8 cellular contexts compared by ENCODE assay signal in genomic region chr12:68331869-68332725, GRCh38. TPM values are rescaled to one million over a fixed set of nuclear protein-coding genes. Genes with fewer than 3 reads are reported as not detected.
DNase-seq lines count a peak whose midpoint lies in the region; TF ChIP-seq lines count a peak whose summit lies in the region.

Gene MDM1, minus strand, starts transcription at chr12:68332362. Its CDS starts 117 bp downstream, at chr12:68332245.

- TF ChIP-seq EP300 in suprapubic skin (IDR thresholded peaks at IDR 0.05): no peak

- DNase-seq in GM04503 (ENCODE audit: low read depth): peak; percentile 94
- DNase-seq in HFFc6: peak; percentile 98
- DNase-seq in NB4 (ENCODE audit: low read depth): peak; percentile 99
- DNase-seq in SK-N-MC (ENCODE audit: low read depth, low spot score): peak; percentile 93
- DNase-seq in activated naive CD4-positive, alpha-beta T cell treated with anti-CD3 and anti-CD28 coated beads, Interleukin-2, amount 10 ng/mL, durations not matched to agents 7 days and 5 days: peak; percentile 97
- peak; percentile 99 for DNase-seq in globus pallidus (ENCODE audit: low spot score)
- peak; percentile 86 to 99 (median 96) for DNase-seq in nucleus accumbens (lab: John Stamatoyannopoulos, UW)
- peak; percentile 98 to 99 for DNase-seq in suprapubic skin (ENCODE audit: low spot score in 2 of 2)

- WGBS in suprapubic skin: under 1% methylated on average over 31 of the region's 59 CpGs

- peak within 1 kb of the TSS; percentile 90 for H3K4me3 Mint-ChIP-seq in HFFc6
- peak within 1 kb of the TSS; percentile 82 for H3K4me3 Mint-ChIP-seq in activated naive CD4-positive, alpha-beta T cell treated with anti-CD3 and anti-CD28 coated beads, Interleukin-2, amount 10 ng/mL, durations not matched to agents 7 days and 5 days

- no peaks in the 10 kb centered on the region for H3K9me3 ChIP-seq in SK-N-MC (ENCODE audit: low read depth, low read length)
- H3K9me3 ChIP-seq in suprapubic skin: no peaks in the 10 kb centered on the region

- H3K4me1 ChIP-seq in suprapubic skin: peaks cover 24% of the 10 kb centered on the region

- no peaks in the 10 kb centered on the region for H3K9me3 Mint-ChIP-seq in HFFc6
- no peaks in the 10 kb centered on the region for H3K9me3 Mint-ChIP-seq in activated naive CD4-positive, alpha-beta T cell treated with anti-CD3 and anti-CD28 coated beads, Interleukin-2, amount 10 ng/mL, durations not matched to agents 7 days and 5 days

- 0 out of 2 replicates have a peak, but pooled peaks cover 3% of the 10 kb centered on the region for H3K36me3 ChIP-seq in SK-N-MC (ENCODE audit: insufficient read depth, low read length)
- peaks cover 2% of the 10 kb centered on the region for H3K36me3 ChIP-seq in suprapubic skin

- CTCF ChIA-PET in activated naive CD4-positive, alpha-beta T cell treated with anti-CD3 and anti-CD28 coated beads, Interleukin-2, amount 10 ng/mL, durations not matched to agents 7 days and 5 days (lab: Charles Lee): interaction anchor here (0.8 to 1.6 kb wide), 7 partner anchors 9 to 292 kb away, joined by 3 to 5 read pairs (median 3); no protein-coding TSS in a partner anchor

- H3K27ac ChIP-seq in SK-N-MC: no peak within 1 kb of the TSS
- peak within 1 kb of the TSS; percentile 63 for H3K27ac ChIP-seq in suprapubic skin

- no peak for TF ChIP-seq CTCF in HFFc6 (IDR thresholded peaks at IDR 0.05)
- no peak for TF ChIP-seq CTCF in NB4 (IDR thresholded peaks at IDR 0.05; ENCODE audit: low read depth, low read length)
- no peak for TF ChIP-seq CTCF in suprapubic skin (IDR thresholded peaks at IDR 0.05)

- no peaks in the 10 kb centered on the region for H3K27me3 ChIP-seq in suprapubic skin

- H3K4me1 Mint-ChIP-seq in HFFc6 (ENCODE audit: low read depth): peaks cover 30% of the 10 kb centered on the region
- H3K4me1 Mint-ChIP-seq in activated naive CD4-positive, alpha-beta T cell treated with anti-CD3 and anti-CD28 coated beads, Interleukin-2, amount 10 ng/mL, durations not matched to agents 7 days and 5 days: peaks cover 46% of the 10 kb centered on the region

- no peaks in the 10 kb centered on the region for H3K36me3 Mint-ChIP-seq in HFFc6 (ENCODE audit: low read depth)
- peaks cover 10% of the 10 kb centered on the region for H3K36me3 Mint-ChIP-seq in activated naive CD4-positive, alpha-beta T cell treated with anti-CD3 and anti-CD28 coated beads, Interleukin-2, amount 10 ng/mL, durations not matched to agents 7 days and 5 days

- peak within 1 kb of the TSS; percentile 94 for H3K4me3 ChIP-seq in NB4 (ENCODE audit: low read depth, low read length)
- H3K4me3 ChIP-seq in SK-N-MC: peak within 1 kb of the TSS; percentile 80
- H3K4me3 ChIP-seq in suprapubic skin: peak within 1 kb of the TSS; percentile 80

- TF ChIP-seq POLR2A in NB4 (IDR thresholded peaks at IDR 0.05; ENCODE audit: extremely low read depth, insufficient read length) (no peak), suprapubic skin (IDR thresholded peaks at IDR 0.05) (no peak)

- H3K27me3 Mint-ChIP-seq in HFFc6 (ENCODE audit: insufficient read depth): peaks cover 3% of the 10 kb centered on the region
- peaks cover 6% of the 10 kb centered on the region for H3K27me3 Mint-ChIP-seq in activated naive CD4-positive, alpha-beta T cell treated with anti-CD3 and anti-CD28 coated beads, Interleukin-2, amount 10 ng/mL, durations not matched to agents 7 days and 5 days

- peak within 1 kb of the TSS; percentile 57 for H3K27ac Mint-ChIP-seq in HFFc6
- peak within 1 kb of the TSS; percentile 82 for H3K27ac Mint-ChIP-seq in activated naive CD4-positive, alpha-beta T cell treated with anti-CD3 and anti-CD28 coated beads, Interleukin-2, amount 10 ng/mL, durations not matched to agents 7 days and 5 days

- peak within 1 kb of the TSS; percentile 73 for H3K9ac ChIP-seq in SK-N-MC (ENCODE audit: insufficient read length)

RNA-seq across cellular contexts. Expression of gene MDM1, which starts in this region (rescaled TPM):
- total RNA-seq in HFFc6 (2021; fragmentation: NEBNext Ultra II Directional; extraction: Animal tissue kit (Norgen Biotek cat#: 25700)): 1 to 10 TPM; 7.3 to 9.1 (median 7.8) TPM
- 10 to 100 TPM in 1 of 4 donors, 1 to 10 TPM in 3; 4.1 to 10.2 (median 7.0) TPM for total RNA-seq in suprapubic skin
